Comparison of ENCODE assay signal across 1 cellular context in genomic region chr11:77634724-77635123, GRCh38.
A peak's percentile ranks its signal among the peaks of the same experiment; 100 is the strongest.
TF ChIP-seq lines count a peak whose summit lies in the region.

No MANE protein-coding gene starts in this region.

TF ChIP-seq in K562, 482 proteins besides CTCF, POLR2A, EP300 and RAD21 (continued from another document):
- TF ChIP-seq POLR3A (IDR thresholded peaks at IDR 0.05; ENCODE audit: borderline replicate concordance, extremely low read depth, insufficient read depth, insufficient read length) (no peak), MEF2D (tag; conservative IDR thresholded peaks at IDR 0.05; ENCODE audit: low read depth) (no peak), PTTG1 (tag; IDR thresholded peaks at IDR 0.05; ENCODE audit: low read depth) (no peak), ZNF316 (IDR thresholded peaks at IDR 0.05) (no peak), HIVEP1 (CRISPR knock-in tag; IDR thresholded peaks at IDR 0.05) (no peak), NFIX (CRISPR knock-in tag; IDR thresholded peaks at IDR 0.05; ENCODE audit: low read depth) (no peak), CXXC5 (CRISPR knock-in tag; IDR thresholded peaks at IDR 0.05) (0 out of 2 replicates have a peak, but pooled peaks have one; percentile 2), ESRRA (IDR thresholded peaks at IDR 0.05; ENCODE audit: borderline replicate concordance, low read depth) (0 out of 2 replicates have a peak, but pooled peaks have one; percentile 20), ASH1L (IDR thresholded peaks at IDR 0.05; ENCODE audit: borderline replicate concordance, low read depth, partially characterized antibody) (no peak), MTA3 (IDR thresholded peaks at IDR 0.05; ENCODE audit: borderline replicate concordance) (peak; percentile 46; the same call in 1 of the 2 replicates), JUND (IDR thresholded peaks at IDR 0.05; ENCODE audit: borderline replicate concordance, low read depth, low read length) (0 out of 2 replicates have a peak, but pooled peaks have one; percentile 10), JUND (tag; IDR thresholded peaks at IDR 0.05; ENCODE audit: borderline replicate concordance, low read depth, low read length) (no peak), NR2C2 (CRISPR knock-in tag; IDR thresholded peaks at IDR 0.05) (no peak), NR2C2 (tag; IDR thresholded peaks at IDR 0.05) (no peak), ZNF592 (IDR thresholded peaks at IDR 0.05) (0 out of 2 replicates have a peak, but pooled peaks have one; percentile 53), ZNF184 (CRISPR knock-in tag; IDR thresholded peaks at IDR 0.05) (no peak), CHD2 (IDR thresholded peaks at IDR 0.05; ENCODE audit: low read depth, low read length) (no peak), SRSF7 (optimal IDR thresholded peaks at IDR 0.05; ENCODE audit: low read depth, low read length) (no peak)
- TF ChIP-seq, protein P1, sequence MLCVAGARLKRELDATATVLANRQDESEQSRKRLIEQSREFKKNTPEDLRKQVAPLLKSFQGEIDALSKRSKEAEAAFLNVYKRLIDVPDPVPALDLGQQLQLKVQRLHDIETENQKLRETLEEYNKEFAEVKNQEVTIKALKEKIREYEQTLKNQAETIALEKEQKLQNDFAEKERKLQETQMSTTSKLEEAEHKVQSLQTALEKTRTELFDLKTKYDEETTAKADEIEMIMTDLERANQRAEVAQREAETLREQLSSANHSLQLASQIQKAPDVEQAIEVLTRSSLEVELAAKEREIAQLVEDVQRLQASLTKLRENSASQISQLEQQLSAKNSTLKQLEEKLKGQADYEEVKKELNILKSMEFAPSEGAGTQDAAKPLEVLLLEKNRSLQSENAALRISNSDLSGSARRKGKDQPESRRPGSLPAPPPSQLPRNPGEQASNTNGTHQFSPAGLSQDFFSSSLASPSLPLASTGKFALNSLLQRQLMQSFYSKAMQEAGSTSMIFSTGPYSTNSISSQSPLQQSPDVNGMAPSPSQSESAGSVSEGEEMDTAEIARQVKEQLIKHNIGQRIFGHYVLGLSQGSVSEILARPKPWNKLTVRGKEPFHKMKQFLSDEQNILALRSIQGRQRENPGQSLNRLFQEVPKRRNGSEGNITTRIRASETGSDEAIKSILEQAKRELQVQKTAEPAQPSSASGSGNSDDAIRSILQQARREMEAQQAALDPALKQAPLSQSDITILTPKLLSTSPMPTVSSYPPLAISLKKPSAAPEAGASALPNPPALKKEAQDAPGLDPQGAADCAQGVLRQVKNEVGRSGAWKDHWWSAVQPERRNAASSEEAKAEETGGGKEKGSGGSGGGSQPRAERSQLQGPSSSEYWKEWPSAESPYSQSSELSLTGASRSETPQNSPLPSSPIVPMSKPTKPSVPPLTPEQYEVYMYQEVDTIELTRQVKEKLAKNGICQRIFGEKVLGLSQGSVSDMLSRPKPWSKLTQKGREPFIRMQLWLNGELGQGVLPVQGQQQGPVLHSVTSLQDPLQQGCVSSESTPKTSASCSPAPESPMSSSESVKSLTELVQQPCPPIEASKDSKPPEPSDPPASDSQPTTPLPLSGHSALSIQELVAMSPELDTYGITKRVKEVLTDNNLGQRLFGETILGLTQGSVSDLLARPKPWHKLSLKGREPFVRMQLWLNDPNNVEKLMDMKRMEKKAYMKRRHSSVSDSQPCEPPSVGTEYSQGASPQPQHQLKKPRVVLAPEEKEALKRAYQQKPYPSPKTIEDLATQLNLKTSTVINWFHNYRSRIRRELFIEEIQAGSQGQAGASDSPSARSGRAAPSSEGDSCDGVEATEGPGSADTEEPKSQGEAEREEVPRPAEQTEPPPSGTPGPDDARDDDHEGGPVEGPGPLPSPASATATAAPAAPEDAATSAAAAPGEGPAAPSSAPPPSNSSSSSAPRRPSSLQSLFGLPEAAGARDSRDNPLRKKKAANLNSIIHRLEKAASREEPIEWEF (CRISPR knock-in tag; IDR thresholded peaks at IDR 0.05) = peak; percentile 48; the same call in 1 of the 2 replicates
- TF ChIP-seq, protein P2, sequence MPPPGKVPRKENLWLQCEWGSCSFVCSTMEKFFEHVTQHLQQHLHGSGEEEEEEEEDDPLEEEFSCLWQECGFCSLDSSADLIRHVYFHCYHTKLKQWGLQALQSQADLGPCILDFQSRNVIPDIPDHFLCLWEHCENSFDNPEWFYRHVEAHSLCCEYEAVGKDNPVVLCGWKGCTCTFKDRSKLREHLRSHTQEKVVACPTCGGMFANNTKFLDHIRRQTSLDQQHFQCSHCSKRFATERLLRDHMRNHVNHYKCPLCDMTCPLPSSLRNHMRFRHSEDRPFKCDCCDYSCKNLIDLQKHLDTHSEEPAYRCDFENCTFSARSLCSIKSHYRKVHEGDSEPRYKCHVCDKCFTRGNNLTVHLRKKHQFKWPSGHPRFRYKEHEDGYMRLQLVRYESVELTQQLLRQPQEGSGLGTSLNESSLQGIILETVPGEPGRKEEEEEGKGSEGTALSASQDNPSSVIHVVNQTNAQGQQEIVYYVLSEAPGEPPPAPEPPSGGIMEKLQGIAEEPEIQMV (tag; conservative IDR thresholded peaks at IDR 0.05; ENCODE audit: low read depth) = no peak
- TF ChIP-seq, protein P3, sequence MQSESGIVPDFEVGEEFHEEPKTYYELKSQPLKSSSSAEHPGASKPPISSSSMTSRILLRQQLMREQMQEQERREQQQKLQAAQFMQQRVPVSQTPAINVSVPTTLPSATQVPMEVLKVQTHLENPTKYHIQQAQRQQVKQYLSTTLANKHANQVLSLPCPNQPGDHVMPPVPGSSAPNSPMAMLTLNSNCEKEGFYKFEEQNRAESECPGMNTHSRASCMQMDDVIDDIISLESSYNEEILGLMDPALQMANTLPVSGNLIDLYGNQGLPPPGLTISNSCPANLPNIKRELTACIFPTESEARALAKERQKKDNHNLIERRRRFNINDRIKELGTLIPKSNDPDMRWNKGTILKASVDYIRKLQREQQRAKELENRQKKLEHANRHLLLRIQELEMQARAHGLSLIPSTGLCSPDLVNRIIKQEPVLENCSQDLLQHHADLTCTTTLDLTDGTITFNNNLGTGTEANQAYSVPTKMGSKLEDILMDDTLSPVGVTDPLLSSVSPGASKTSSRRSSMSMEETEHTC (IDR thresholded peaks at IDR 0.05) = 0 out of 2 replicates have a peak, but pooled peaks have one; percentile 31
- TF ChIP-seq, protein P4, sequence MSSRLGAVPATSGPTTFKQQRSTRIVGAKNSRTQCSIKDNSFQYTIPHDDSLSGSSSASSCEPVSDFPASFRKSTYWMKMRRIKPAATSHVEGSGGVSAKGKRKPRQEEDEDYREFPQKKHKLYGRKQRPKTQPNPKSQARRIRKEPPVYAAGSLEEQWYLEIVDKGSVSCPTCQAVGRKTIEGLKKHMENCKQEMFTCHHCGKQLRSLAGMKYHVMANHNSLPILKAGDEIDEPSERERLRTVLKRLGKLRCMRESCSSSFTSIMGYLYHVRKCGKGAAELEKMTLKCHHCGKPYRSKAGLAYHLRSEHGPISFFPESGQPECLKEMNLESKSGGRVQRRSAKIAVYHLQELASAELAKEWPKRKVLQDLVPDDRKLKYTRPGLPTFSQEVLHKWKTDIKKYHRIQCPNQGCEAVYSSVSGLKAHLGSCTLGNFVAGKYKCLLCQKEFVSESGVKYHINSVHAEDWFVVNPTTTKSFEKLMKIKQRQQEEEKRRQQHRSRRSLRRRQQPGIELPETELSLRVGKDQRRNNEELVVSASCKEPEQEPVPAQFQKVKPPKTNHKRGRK (tag; IDR thresholded peaks at IDR 0.05) = no peak
- TF ChIP-seq, protein P5, sequence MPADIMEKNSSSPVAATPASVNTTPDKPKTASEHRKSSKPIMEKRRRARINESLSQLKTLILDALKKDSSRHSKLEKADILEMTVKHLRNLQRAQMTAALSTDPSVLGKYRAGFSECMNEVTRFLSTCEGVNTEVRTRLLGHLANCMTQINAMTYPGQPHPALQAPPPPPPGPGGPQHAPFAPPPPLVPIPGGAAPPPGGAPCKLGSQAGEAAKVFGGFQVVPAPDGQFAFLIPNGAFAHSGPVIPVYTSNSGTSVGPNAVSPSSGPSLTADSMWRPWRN (IDR thresholded peaks at IDR 0.05; ENCODE audit: low read depth) = 0 out of 2 replicates have a peak, but pooled peaks have one; percentile 57
